8 cellular contexts compared by ENCODE assay signal in genomic region chr11:75706260-75706729, GRCh38. TPM values are rescaled to one million over a fixed set of nuclear protein-coding genes. Genes with fewer than 3 reads are reported as not detected.
A peak's percentile ranks its signal among the peaks of the same experiment; 100 is the strongest.
DNase-seq lines count a peak whose midpoint lies in the region; ATAC-seq and TF ChIP-seq lines count a peak whose summit lies in the region.

No MANE protein-coding gene starts in this region.

- H3K36me3 ChIP-seq in kidney epithelial cell (ENCODE audit: control insufficient read depth, insufficient read depth, low read length): no peaks in the 10 kb centered on the region

- H3K27me3 ChIP-seq in kidney epithelial cell (ENCODE audit: control insufficient read depth, insufficient read depth, low read length): no peaks in the 10 kb centered on the region

- H3K27ac Mint-ChIP-seq in WTC11: no peak overlapping the region

- POLR2A ChIA-PET in WTC11 (lab: Charles Lee): no interaction called here

- DNase-seq in H4 (ENCODE audit: low spot score) (peak; percentile 75), NCI-H2196 (lab: John Stamatoyannopoulos, UW; ENCODE audit: unreplicated experiment) (peak; percentile 81), WTC11 (ENCODE audit: low spot score) (peak; percentile 80), caudate nucleus (lab: John Stamatoyannopoulos, UW) (peak in 54 of 61 donors; percentile 4 to 76 (median 42)), kidney epithelial cell (ENCODE audit: low read depth) (no peak)
- DNase-seq in stimulated activated CD4-positive, alpha-beta T cell treated with anti-CD3 and anti-CD28 coated beads, Interleukin-1b, Interleukin-23, amount 100 ng/mL, for 4 hours (ENCODE audit: low read depth in 2 of 2): peak; percentile 51 to 55

- peaks cover 6% of the 10 kb centered on the region for H3K36me3 Mint-ChIP-seq in WTC11

- peaks cover 19% of the 10 kb centered on the region for H3K27me3 Mint-ChIP-seq in WTC11 (ENCODE audit: low read depth)

- H3K9me3 Mint-ChIP-seq in WTC11: peaks cover 26% of the 10 kb centered on the region

- CTCF ChIA-PET in WTC11 (lab: Charles Lee): interaction anchor here (0.6 to 1.6 kb wide), 60 partner anchors 8 to 503 kb away, joined by 3 to 31 read pairs (median 4); partner anchors contain the start of genes DGAT2, MAP6, MOGAT2 and UVRAG

- ATAC-seq in WTC11: peak; percentile 99
- no peak for ATAC-seq in HG03354 (IDR thresholded peaks at IDR 0.05; ENCODE audit: poor library complexity, severe bottlenecking, unreplicated experiment)

- H3K4me3 Mint-ChIP-seq in WTC11: no peak overlapping the region

- H3K4me1 Mint-ChIP-seq in WTC11: no peaks in the 10 kb centered on the region

- peak; percentile 98 for TF ChIP-seq CTCF in C4-2B (conservative IDR thresholded peaks at IDR 0.05)
- TF ChIP-seq CTCF in WTC11 (IDR thresholded peaks at IDR 0.05): peak; percentile 96
- peak; percentile 94 for TF ChIP-seq CTCF in kidney epithelial cell (IDR thresholded peaks at IDR 0.05; ENCODE audit: insufficient read depth, low read length, poor library complexity, severe bottlenecking)

- no peak overlapping the region for H3K4me3 ChIP-seq in kidney epithelial cell (ENCODE audit: low read depth, low read length)

- H3K27ac ChIP-seq in C4-2B: no peak overlapping the region
- H3K27ac ChIP-seq in caudate nucleus (ENCODE audit: low read depth, low read length): no peak overlapping the region

TF ChIP-seq in WTC11, 78 proteins besides CTCF, POLR2A, EP300 and RAD21 (continues in another document):
- TF ChIP-seq ETV6 (CRISPR knock-in tag; IDR thresholded peaks at IDR 0.05) (peak; percentile 70; the same call in 1 of the 2 replicates), ATF1 (CRISPR knock-in tag; IDR thresholded peaks at IDR 0.05) (no peak), TEAD4 (CRISPR knock-in tag; IDR thresholded peaks at IDR 0.05) (no peak), ZNF232 (CRISPR knock-in tag; IDR thresholded peaks at IDR 0.05) (0 out of 2 replicates have a peak, but pooled peaks have one; percentile 33), FOXP1 (CRISPR knock-in tag; IDR thresholded peaks at IDR 0.05; ENCODE audit: borderline replicate concordance) (no peak), TEAD1 (CRISPR knock-in tag; IDR thresholded peaks at IDR 0.05) (0 out of 2 replicates have a peak, but pooled peaks have one; percentile 22), ZMAT4 (CRISPR knock-in tag; IDR thresholded peaks at IDR 0.05) (no peak), SP1 (CRISPR knock-in tag; conservative IDR thresholded peaks at IDR 0.05) (peak; percentile 56; the same call in 1 of the 2 replicates), GABPB1 (CRISPR knock-in tag; IDR thresholded peaks at IDR 0.05) (peak; percentile 35; the same call in 1 of the 2 replicates), ESRRA (CRISPR knock-in tag; IDR thresholded peaks at IDR 0.05; ENCODE audit: borderline replicate concordance) (no peak), ZNF671 (CRISPR knock-in tag; IDR thresholded peaks at IDR 0.05) (no peak), IRF2 (CRISPR knock-in tag; IDR thresholded peaks at IDR 0.05; ENCODE audit: borderline replicate concordance, low read depth) (no peak), ZNF121 (CRISPR knock-in tag; IDR thresholded peaks at IDR 0.05) (no peak), ZNF416 (CRISPR knock-in tag; IDR thresholded peaks at IDR 0.05) (no peak), ZNF138 (CRISPR knock-in tag; conservative IDR thresholded peaks at IDR 0.05) (no peak), RORB (CRISPR knock-in tag; IDR thresholded peaks at IDR 0.05) (no peak), ZNF423 (CRISPR knock-in tag; IDR thresholded peaks at IDR 0.05) (peak; percentile 85), PRRX2 (CRISPR knock-in tag; IDR thresholded peaks at IDR 0.05) (no peak), PREB (CRISPR knock-in tag; IDR thresholded peaks at IDR 0.05; ENCODE audit: borderline replicate concordance) (no peak)
- TF ChIP-seq, protein P1, sequence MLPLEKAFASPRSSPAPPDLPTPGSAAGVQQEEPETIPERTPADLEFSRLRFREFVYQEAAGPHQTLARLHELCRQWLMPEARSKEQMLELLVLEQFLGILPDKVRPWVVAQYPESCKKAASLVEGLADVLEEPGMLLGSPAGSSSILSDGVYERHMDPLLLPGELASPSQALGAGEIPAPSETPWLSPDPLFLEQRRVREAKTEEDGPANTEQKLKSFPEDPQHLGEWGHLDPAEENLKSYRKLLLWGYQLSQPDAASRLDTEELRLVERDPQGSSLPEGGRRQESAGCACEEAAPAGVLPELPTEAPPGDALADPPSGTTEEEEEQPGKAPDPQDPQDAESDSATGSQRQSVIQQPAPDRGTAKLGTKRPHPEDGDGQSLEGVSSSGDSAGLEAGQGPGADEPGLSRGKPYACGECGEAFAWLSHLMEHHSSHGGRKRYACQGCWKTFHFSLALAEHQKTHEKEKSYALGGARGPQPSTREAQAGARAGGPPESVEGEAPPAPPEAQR (CRISPR knock-in tag; IDR thresholded peaks at IDR 0.05): no peak
- TF ChIP-seq, protein P2, sequence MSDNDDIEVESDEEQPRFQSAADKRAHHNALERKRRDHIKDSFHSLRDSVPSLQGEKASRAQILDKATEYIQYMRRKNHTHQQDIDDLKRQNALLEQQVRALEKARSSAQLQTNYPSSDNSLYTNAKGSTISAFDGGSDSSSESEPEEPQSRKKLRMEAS (CRISPR knock-in tag; IDR thresholded peaks at IDR 0.05): peak; percentile 50; the same call in 1 of the 2 replicates
- TF ChIP-seq, protein P3, sequence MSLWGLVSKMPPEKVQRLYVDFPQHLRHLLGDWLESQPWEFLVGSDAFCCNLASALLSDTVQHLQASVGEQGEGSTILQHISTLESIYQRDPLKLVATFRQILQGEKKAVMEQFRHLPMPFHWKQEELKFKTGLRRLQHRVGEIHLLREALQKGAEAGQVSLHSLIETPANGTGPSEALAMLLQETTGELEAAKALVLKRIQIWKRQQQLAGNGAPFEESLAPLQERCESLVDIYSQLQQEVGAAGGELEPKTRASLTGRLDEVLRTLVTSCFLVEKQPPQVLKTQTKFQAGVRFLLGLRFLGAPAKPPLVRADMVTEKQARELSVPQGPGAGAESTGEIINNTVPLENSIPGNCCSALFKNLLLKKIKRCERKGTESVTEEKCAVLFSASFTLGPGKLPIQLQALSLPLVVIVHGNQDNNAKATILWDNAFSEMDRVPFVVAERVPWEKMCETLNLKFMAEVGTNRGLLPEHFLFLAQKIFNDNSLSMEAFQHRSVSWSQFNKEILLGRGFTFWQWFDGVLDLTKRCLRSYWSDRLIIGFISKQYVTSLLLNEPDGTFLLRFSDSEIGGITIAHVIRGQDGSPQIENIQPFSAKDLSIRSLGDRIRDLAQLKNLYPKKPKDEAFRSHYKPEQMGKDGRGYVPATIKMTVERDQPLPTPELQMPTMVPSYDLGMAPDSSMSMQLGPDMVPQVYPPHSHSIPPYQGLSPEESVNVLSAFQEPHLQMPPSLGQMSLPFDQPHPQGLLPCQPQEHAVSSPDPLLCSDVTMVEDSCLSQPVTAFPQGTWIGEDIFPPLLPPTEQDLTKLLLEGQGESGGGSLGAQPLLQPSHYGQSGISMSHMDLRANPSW (CRISPR knock-in tag; conservative IDR thresholded peaks at IDR 0.05; ENCODE audit: low read depth): no peak

RNA-seq across cellular contexts. Expression of gene MOGAT2, which starts 11.3 kb away (rescaled TPM):
- not detected in 2 replicates for total RNA-seq in H4 (2014; rRNA removed; shearing (Covaris generic))
- total RNA-seq in WTC11 (2021) (0.09 to 0.11 TPM in 2 of 3 replicates, not detected in the other), kidney epithelial cell (not detected in 2 replicates)

RNA-seq across cellular contexts. Expression of gene MAP6, which starts 37.5 kb away (rescaled TPM):
- not detected in 2 replicates for total RNA-seq in H4 (2014; rRNA removed; shearing (Covaris generic))
- total RNA-seq in WTC11 (2021): 0.27 to 0.90 TPM (median 0.55 TPM) in 3 replicates
- total RNA-seq in kidney epithelial cell: 3.3 and 5.7 TPM in 2 replicates
